ENCODE assay signal across 8 cellular contexts in genomic region chr14:50559990-50560928, GRCh38. TPM values are rescaled to one million over a fixed set of nuclear protein-coding genes. Genes with fewer than 3 reads are reported as not detected.
DNase-seq lines count a peak whose midpoint lies in the region; ATAC-seq and TF ChIP-seq lines count a peak whose summit lies in the region.

Gene ATL1, plus strand, starts transcription at chr14:50560145. Its CDS starts 121 bp downstream, at chr14:50560266.

- peaks cover 3% of the 10 kb centered on the region for H3K27me3 ChIP-seq in RWPE2 (ENCODE audit: insufficient read depth, poor library complexity, severe bottlenecking)
- no peaks in the 10 kb centered on the region for H3K27me3 ChIP-seq in neuronal stem cell (ENCODE audit: control insufficient read depth in 3 of 3, insufficient read depth in 3 of 3, low read depth in 1 of 3, low read length in 3 of 3)

- no peaks in the 10 kb centered on the region for H3K79me1 ChIP-seq in neuronal stem cell (ENCODE audit: low read depth, low read length)

- H3K9me3 ChIP-seq in RWPE2 (ENCODE audit: severe bottlenecking): no peaks in the 10 kb centered on the region
- peaks cover 0 to 2% of the 10 kb centered on the region in 2 donors for H3K9me3 ChIP-seq in neuronal stem cell (replicated peaks in 1 of 2; ENCODE audit: control insufficient read depth in 2 of 2, insufficient read depth in 1 of 2, low read depth in 1 of 2, low read length in 2 of 2)

- H2BK15ac ChIP-seq in neuronal stem cell (ENCODE audit: low read length): peak within 1 kb of the TSS; percentile 97

- H3K4me1 Mint-ChIP-seq in activated naive CD8-positive, alpha-beta T cell treated with anti-CD3 and anti-CD28 coated beads, Interleukin-2, amount 50 U/mL, for 24 hours: peaks cover 14% of the 10 kb centered on the region
- H3K4me1 Mint-ChIP-seq in glutamatergic neuron (ENCODE audit: low read depth, unreplicated experiment) (peaks cover 9% of the 10 kb centered on the region), type B pancreatic cell (ENCODE audit: unreplicated experiment) (peaks cover 13% of the 10 kb centered on the region)

- peak; percentile 87 for ATAC-seq in RWPE2 (ENCODE audit: low read depth)
- peak; percentile 73 for ATAC-seq in activated naive CD8-positive, alpha-beta T cell treated with anti-CD3 and anti-CD28 coated beads, Interleukin-2, amount 50 U/mL, for 24 hours
- no peak for ATAC-seq in GM21447 (IDR thresholded peaks at IDR 0.05; ENCODE audit: unreplicated experiment)

- no CpG with 5 or more reads among the region's 66 CpGs for WGBS in neuronal stem cell (ENCODE audit: extremely low coverage in 2 of 2, insufficient read length in 2 of 2, insufficient replicate concordance in 1 of 2), 2 donors

- H3K27ac Mint-ChIP-seq in activated naive CD8-positive, alpha-beta T cell treated with anti-CD3 and anti-CD28 coated beads, Interleukin-2, amount 50 U/mL, for 24 hours: no peak within 1 kb of the TSS
- H3K27ac Mint-ChIP-seq in glutamatergic neuron (ENCODE audit: unreplicated experiment): peak within 1 kb of the TSS; percentile 99
- H3K27ac Mint-ChIP-seq in type B pancreatic cell: peak within 1 kb of the TSS; percentile 94

- peak within 1 kb of the TSS; percentile 78 for H3K4me3 Mint-ChIP-seq in activated naive CD8-positive, alpha-beta T cell treated with anti-CD3 and anti-CD28 coated beads, Interleukin-2, amount 50 U/mL, for 24 hours
- H3K4me3 Mint-ChIP-seq in glutamatergic neuron (ENCODE audit: unreplicated experiment): peak within 1 kb of the TSS; percentile 97
- peak within 1 kb of the TSS; percentile 94 for H3K4me3 Mint-ChIP-seq in type B pancreatic cell

- H3K36me3 ChIP-seq in RWPE2 (ENCODE audit: low read depth) (no peaks in the 10 kb centered on the region), neuronal stem cell (replicated peaks in 1 of 2; ENCODE audit: control insufficient read depth in 2 of 2, insufficient read depth in 2 of 2, low read length in 2 of 2) (no peaks in the 10 kb centered on the region)

- peak within 1 kb of the TSS; percentile 81 for H2AFZ ChIP-seq in neuronal stem cell (ENCODE audit: low read length)

- peak; percentile 71 for DNase-seq in GM10266 (ENCODE audit: extremely low spot score)
- peak; percentile 47 for DNase-seq in Kasumi-1 (lab: John Stamatoyannopoulos, UW)
- peak; percentile 80 for DNase-seq in RWPE2 (ENCODE audit: low spot score)
- DNase-seq in activated naive CD8-positive, alpha-beta T cell treated with anti-CD3 and anti-CD28 coated beads, Interleukin-2, amount 50 U/mL, for 24 hours: peak; percentile 51
- peak; percentile 81 for DNase-seq in glutamatergic neuron
- peak; percentile 77 for DNase-seq in neuronal stem cell (ENCODE audit: low spot score)
- DNase-seq in type B pancreatic cell (ENCODE audit: extremely low spot score, unreplicated experiment): peak; percentile 81

- H3K4me1 ChIP-seq in RWPE2 (ENCODE audit: insufficient read depth, poor library complexity, severe bottlenecking) (peaks cover 5% of the 10 kb centered on the region), neuronal stem cell (ENCODE audit: control insufficient read depth in 2 of 2, insufficient read depth in 1 of 2, low read depth in 1 of 2, low read length in 2 of 2) (peaks cover 0 to 3% of the 10 kb centered on the region in 2 donors)

- peak within 1 kb of the TSS; percentile 41 for H2BK120ac ChIP-seq in neuronal stem cell (ENCODE audit: low read depth, low read length)

- H3K9ac ChIP-seq in neuronal stem cell (ENCODE audit: low read depth, low read length, poor library complexity): peak within 1 kb of the TSS; percentile 100

- peak within 1 kb of the TSS; percentile 66 for H3K4me2 ChIP-seq in neuronal stem cell (ENCODE audit: insufficient read depth, low read length, poor library complexity, severe bottlenecking)

- H3K23ac ChIP-seq in neuronal stem cell (ENCODE audit: low read depth, low read length, poor library complexity): no peak within 1 kb of the TSS

- peak within 1 kb of the TSS; percentile 6 for H3K4ac ChIP-seq in neuronal stem cell (ENCODE audit: low read length)

- H3K4me3 ChIP-seq in RWPE2 (ENCODE audit: severe bottlenecking) (peak within 1 kb of the TSS; percentile 48), neuronal stem cell (ENCODE audit: low read length in 2 of 2) (peak within 1 kb of the TSS; percentile 59 to 95)

- H3K9me3 Mint-ChIP-seq in activated naive CD8-positive, alpha-beta T cell treated with anti-CD3 and anti-CD28 coated beads, Interleukin-2, amount 50 U/mL, for 24 hours: peaks cover 4% of the 10 kb centered on the region
- H3K9me3 Mint-ChIP-seq in glutamatergic neuron (ENCODE audit: unreplicated experiment) (peaks cover 13% of the 10 kb centered on the region), type B pancreatic cell (no peaks in the 10 kb centered on the region)

- H2BK5ac ChIP-seq in neuronal stem cell (ENCODE audit: low read length): peak within 1 kb of the TSS; percentile 76

- H3K14ac ChIP-seq in neuronal stem cell (ENCODE audit: low read length): peak within 1 kb of the TSS; percentile 87

- H3K27ac ChIP-seq in RWPE2 (ENCODE audit: poor library complexity, severe bottlenecking) (peak within 1 kb of the TSS; percentile 25), neuronal stem cell (replicated peaks; ENCODE audit: low read length) (peak within 1 kb of the TSS; percentile 94)

- H3K36me3 Mint-ChIP-seq in activated naive CD8-positive, alpha-beta T cell treated with anti-CD3 and anti-CD28 coated beads, Interleukin-2, amount 50 U/mL, for 24 hours (ENCODE audit: low read depth): no peaks in the 10 kb centered on the region
- H3K36me3 Mint-ChIP-seq in glutamatergic neuron (ENCODE audit: unreplicated experiment): no peaks in the 10 kb centered on the region
- no peaks in the 10 kb centered on the region for H3K36me3 Mint-ChIP-seq in type B pancreatic cell

- H3K18ac ChIP-seq in neuronal stem cell (ENCODE audit: low read length): peak within 1 kb of the TSS; percentile 98

- H2BK12ac ChIP-seq in neuronal stem cell (ENCODE audit: low read length): no peak within 1 kb of the TSS

- no peak within 1 kb of the TSS for H4K91ac ChIP-seq in neuronal stem cell (ENCODE audit: low read depth, low read length, poor library complexity)

- peaks cover 39% of the 10 kb centered on the region for H3K27me3 Mint-ChIP-seq in activated naive CD8-positive, alpha-beta T cell treated with anti-CD3 and anti-CD28 coated beads, Interleukin-2, amount 50 U/mL, for 24 hours
- H3K27me3 Mint-ChIP-seq in glutamatergic neuron (ENCODE audit: unreplicated experiment) (peaks cover 13% of the 10 kb centered on the region), type B pancreatic cell (peaks cover 13% of the 10 kb centered on the region)

- H4K8ac ChIP-seq in neuronal stem cell (ENCODE audit: low read depth, low read length): no peak within 1 kb of the TSS

- TF ChIP-seq CTCF in GM10266 (IDR thresholded peaks at IDR 0.05; ENCODE audit: control insufficient read depth, insufficient read depth, low read depth, missing control alignments): no peak
- no peak for TF ChIP-seq CTCF in RWPE2 (IDR thresholded peaks at IDR 0.05; ENCODE audit: poor library complexity, severe bottlenecking)
- peak; percentile 15 for TF ChIP-seq CTCF in glutamatergic neuron (IDR thresholded peaks at IDR 0.05; ENCODE audit: partially characterized antibody, unreplicated experiment)
- peak; percentile 37 for TF ChIP-seq CTCF in type B pancreatic cell (conservative IDR thresholded peaks at IDR 0.05)

- H2AK5ac ChIP-seq in neuronal stem cell (ENCODE audit: low read depth, low read length): peak within 1 kb of the TSS; percentile 19

RNA-seq across cellular contexts. Expression of gene ATL1, which starts in this region (rescaled TPM):
- total RNA-seq in glutamatergic neuron (ENCODE audit: unreplicated experiment): 44.0 TPM
- polyA plus RNA-seq in neuronal stem cell (2013, experiment 1 of 2): 7.2 TPM
- 6.5 TPM for polyA plus RNA-seq in neuronal stem cell (2013, experiment 2 of 2)
- 5.7 and 7.3 TPM in 2 replicates for total RNA-seq in type B pancreatic cell (ENCODE audit: low replicate concordance)

Comparison
In these comparisons a context has a peak if more than half of its experiments do, and no peak if none do; other contexts are left out.
1. CTCF ChIP-seq: peak in glutamatergic neuron (single experiment) and type B pancreatic cell (single experiment); none in GM10266 (single experiment) and RWPE2 (single experiment).
2. Peak in every context shown above with its lines, with median percentiles within 50 percentile points of each other: DNase-seq and H3K4me3 Mint-ChIP-seq.